14 cellular contexts compared by ENCODE assay signal in the genomic region with DNA sequence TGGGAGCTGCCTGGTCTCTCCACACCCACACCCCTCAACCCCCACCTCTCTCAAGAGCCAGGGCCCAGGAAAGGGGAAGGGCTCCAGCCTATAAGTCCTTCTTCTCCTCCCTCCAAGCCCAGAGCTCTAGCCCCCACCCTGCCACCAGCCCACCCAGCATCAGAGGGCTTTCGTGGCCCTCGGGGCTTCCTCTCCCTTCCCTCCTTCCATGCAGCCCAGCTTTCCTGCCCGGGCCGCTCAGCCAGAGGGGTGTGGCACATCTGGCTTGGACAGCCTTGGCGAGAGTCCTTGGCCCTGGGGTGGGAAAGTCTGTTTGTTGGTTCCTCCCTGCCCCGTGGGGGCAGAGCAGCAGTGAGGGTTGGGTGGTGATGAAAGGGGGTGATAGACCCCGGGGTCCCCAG. TPM values are rescaled to one million over a fixed set of nuclear protein-coding genes. Genes with fewer than 3 reads are reported as not detected.
DNase-seq lines count a peak whose midpoint lies in the region; ATAC-seq, FAIRE-seq and TF ChIP-seq lines count a peak whose summit lies in the region.
"Had no signal": no experiment of that assay in that cellular context is flagged by ENCODE, and none has a peak within 500 bp of the region (broad histone marks: within the 10 kb centered on the region; RNA-seq: fewer than 3 reads in every experiment).

No MANE protein-coding gene starts in this region.

- peak overlapping the region; percentile 69 for H3K27ac ChIP-seq in AG04450 (ENCODE audit: low read depth, low read length)
- peak overlapping the region; percentile 99 for H3K27ac ChIP-seq in RWPE1
- H3K27ac ChIP-seq in pancreas = peak overlapping the region; percentile 29 to 89 (median 80)
- H3K27ac ChIP-seq: C4-2B, WERI-Rb-1 had no signal

- H3K4me3 Mint-ChIP-seq in activated T-helper 1 cell treated with anti-CD3 and anti-CD28 coated beads, Interleukin-12 subunit alpha, Interleukin-12 subunit beta, Interleukin-2, Interleukin-4 antibody, amounts not matched to agents 30 ng/mL and 10 ng/mL and 1 ng/mL, durations not matched to agents 14 hours and 24 hours and 36 hours = no peak overlapping the region
- no peak overlapping the region for H3K4me3 Mint-ChIP-seq in activated T-helper 17 cell treated with anti-CD3 and anti-CD28 coated beads, Interleukin-2, amount 50 U/mL, for 72 hours
- no peak overlapping the region for H3K4me3 Mint-ChIP-seq in Caco-2 (ENCODE audit: unreplicated experiment)

- ATAC-seq in pancreas = peak; percentile 51 to 69 (median 62)
- ATAC-seq in activated T-helper 17 cell treated with anti-CD3 and anti-CD28 coated beads, Interleukin-2, amount 50 U/mL, for 72 hours (replicated peaks) = no peak

- FAIRE-seq in pancreas (lab: Jason Lieb, UNC) = no peak
- FAIRE-seq: RCC 7860 had no signal

- peaks cover 14 to 46% (median 20%) of the 10 kb centered on the region in 3 donors for H3K4me1 ChIP-seq in pancreas
- H3K4me1 ChIP-seq in Caco-2 = no peaks in the 10 kb centered on the region

- intact Hi-C loops in pancreas (cut with DNase I) (no loop called here), Caco-2 (cut with micrococcal nuclease; ENCODE audit: unreplicated experiment) (loop anchor here (2.0 kb wide), 1 partner anchor 39 kb away; no protein-coding TSS in a partner anchor)
- intact Hi-C loops in activated T-helper 1 cell treated with anti-CD3 and anti-CD28 coated beads, Interleukin-12 subunit alpha, Interleukin-12 subunit beta, Interleukin-2, Interleukin-4 antibody, amounts not matched to agents 30 ng/mL and 10 ng/mL and 1 ng/mL, durations not matched to agents 14 hours and 24 hours and 36 hours (cut with micrococcal nuclease) = no loop called here

- H3K4me1 Mint-ChIP-seq in activated T-helper 1 cell treated with anti-CD3 and anti-CD28 coated beads, Interleukin-12 subunit alpha, Interleukin-12 subunit beta, Interleukin-2, Interleukin-4 antibody, amounts not matched to agents 30 ng/mL and 10 ng/mL and 1 ng/mL, durations not matched to agents 14 hours and 24 hours and 36 hours (ENCODE audit: low read depth) = no peaks in the 10 kb centered on the region
- H3K4me1 Mint-ChIP-seq in activated T-helper 17 cell treated with anti-CD3 and anti-CD28 coated beads, Interleukin-2, amount 50 U/mL, for 72 hours = no peaks in the 10 kb centered on the region
- no peaks in the 10 kb centered on the region for H3K4me1 Mint-ChIP-seq in Caco-2 (ENCODE audit: low read depth, unreplicated experiment)

- peaks cover 14% of the 10 kb centered on the region for H3K27me3 Mint-ChIP-seq in activated T-helper 1 cell treated with anti-CD3 and anti-CD28 coated beads, Interleukin-12 subunit alpha, Interleukin-12 subunit beta, Interleukin-2, Interleukin-4 antibody, amounts not matched to agents 30 ng/mL and 10 ng/mL and 1 ng/mL, durations not matched to agents 14 hours and 24 hours and 36 hours (ENCODE audit: insufficient read depth)
- peaks cover 26% of the 10 kb centered on the region for H3K27me3 Mint-ChIP-seq in activated T-helper 17 cell treated with anti-CD3 and anti-CD28 coated beads, Interleukin-2, amount 50 U/mL, for 72 hours
- H3K27me3 Mint-ChIP-seq in Caco-2 (ENCODE audit: insufficient read depth, unreplicated experiment) = no peaks in the 10 kb centered on the region

- no peaks in the 10 kb centered on the region for H3K36me3 Mint-ChIP-seq in activated T-helper 1 cell treated with anti-CD3 and anti-CD28 coated beads, Interleukin-12 subunit alpha, Interleukin-12 subunit beta, Interleukin-2, Interleukin-4 antibody, amounts not matched to agents 30 ng/mL and 10 ng/mL and 1 ng/mL, durations not matched to agents 14 hours and 24 hours and 36 hours (ENCODE audit: low read depth)
- no peaks in the 10 kb centered on the region for H3K36me3 Mint-ChIP-seq in activated T-helper 17 cell treated with anti-CD3 and anti-CD28 coated beads, Interleukin-2, amount 50 U/mL, for 72 hours (ENCODE audit: low read depth)
- H3K36me3 Mint-ChIP-seq in Caco-2 (ENCODE audit: insufficient read depth, unreplicated experiment) = no peaks in the 10 kb centered on the region

- H3K36me3 ChIP-seq in pancreas = peaks cover 0 to 2% (median 0%) of the 10 kb centered on the region in 3 donors
- no peaks in the 10 kb centered on the region for H3K36me3 ChIP-seq in Caco-2 (ENCODE audit: control insufficient read depth, insufficient read depth, low read length)
- H3K36me3 ChIP-seq: WERI-Rb-1 had no signal

- POLR2A ChIA-PET in AG04450 (lab: Yijun Ruan, JAX) (interaction anchor here (1.4 kb wide), 1 partner anchor 62 kb away, joined by 3 read pairs; no protein-coding TSS in a partner anchor), RWPE1 (lab: Yijun Ruan, JAX; ENCODE audit: low non-redundant PET) (no interaction called here), Caco-2 (lab: Charles Lee) (no interaction called here)

- no peaks in the 10 kb centered on the region for H3K9me3 Mint-ChIP-seq in activated T-helper 1 cell treated with anti-CD3 and anti-CD28 coated beads, Interleukin-12 subunit alpha, Interleukin-12 subunit beta, Interleukin-2, Interleukin-4 antibody, amounts not matched to agents 30 ng/mL and 10 ng/mL and 1 ng/mL, durations not matched to agents 14 hours and 24 hours and 36 hours
- H3K9me3 Mint-ChIP-seq in activated T-helper 17 cell treated with anti-CD3 and anti-CD28 coated beads, Interleukin-2, amount 50 U/mL, for 72 hours = no peaks in the 10 kb centered on the region
- no peaks in the 10 kb centered on the region for H3K9me3 Mint-ChIP-seq in Caco-2 (ENCODE audit: unreplicated experiment)

- CTCF ChIA-PET in AG04450 (lab: Charles Lee) = interaction anchor here (0.8 to 1.6 kb wide), 4 partner anchors 39 to 210 kb away, joined by 3 to 7 read pairs (median 3); no protein-coding TSS in a partner anchor
- CTCF ChIA-PET in RWPE1 (lab: Yijun Ruan, JAX) = interaction anchor here (0.6 to 0.8 kb wide), 3 partner anchors 16 to 109 kb away, joined by 3 to 4 read pairs (median 4); no protein-coding TSS in a partner anchor
- CTCF ChIA-PET in Caco-2 (lab: Charles Lee) = interaction anchor here (0.7 to 1.8 kb wide), 2 partner anchors 138 to 210 kb away, joined by 3 to 6 read pairs; no protein-coding TSS in a partner anchor

- DNase-seq in AG04450 (ENCODE audit: low read depth, low spot score) (no peak), RWPE1 (ENCODE audit: low spot score) (peak; percentile 33), fibroblast of villous mesenchyme (ENCODE audit: low read depth) (peak; percentile 42), pancreas (peak; percentile 58 to 86 (median 76)), NCI-H1930 (lab: John Stamatoyannopoulos, UW) (no peak), Caco-2 (no peak)
- no peak for DNase-seq in activated T-helper 1 cell treated with anti-CD3 and anti-CD28 coated beads, Interleukin-12 subunit alpha, Interleukin-12 subunit beta, Interleukin-2, Interleukin-4 antibody, amounts not matched to agents 30 ng/mL and 10 ng/mL and 1 ng/mL, durations not matched to agents 14 hours and 24 hours and 36 hours (ENCODE audit: low spot score)
- DNase-seq: GOT3; KG1; stimulated activated naive CD4-positive, alpha-beta T cell; WERI-Rb-1 had no signal

- no peaks in the 10 kb centered on the region for H3K9me3 ChIP-seq in AG04450 (ENCODE audit: control insufficient read depth, insufficient read depth, low read length)
- no peaks in the 10 kb centered on the region for H3K9me3 ChIP-seq in pancreas
- H3K9me3 ChIP-seq in Caco-2 = no peaks in the 10 kb centered on the region

- no peak for TF ChIP-seq CTCF in AG04450 (IDR thresholded peaks at IDR 0.05; ENCODE audit: low read depth, low read length)
- TF ChIP-seq CTCF in RWPE1 (conservative IDR thresholded peaks at IDR 0.05; ENCODE audit: low read depth) = no peak
- no peak for TF ChIP-seq CTCF in fibroblast of villous mesenchyme (IDR thresholded peaks at IDR 0.05; ENCODE audit: insufficient read depth, low read depth, low read length)
- TF ChIP-seq CTCF in pancreas (IDR thresholded peaks at IDR 0.05) = no peak
- TF ChIP-seq CTCF in Caco-2 (IDR thresholded peaks at IDR 0.05; ENCODE audit: insufficient read depth in 1 of 2, low read depth in 1 of 2, low read length in 1 of 2, severe bottlenecking in 1 of 2, unreplicated experiment in 1 of 2) = no peak

- H3K27me3 ChIP-seq in AG04450 (ENCODE audit: control insufficient read depth, insufficient read depth, low read length) = no peaks in the 10 kb centered on the region
- H3K27me3 ChIP-seq in pancreas = no peaks in the 10 kb centered on the region
- no peaks in the 10 kb centered on the region for H3K27me3 ChIP-seq in Caco-2 (replicated peaks; ENCODE audit: control insufficient read depth, insufficient read depth, low read length)

- BruUV-seq in Caco-2 (replicated peaks; lab: Mats Ljungman, UMichigan) = no TSS peak

- H3K27ac Mint-ChIP-seq in activated T-helper 1 cell treated with anti-CD3 and anti-CD28 coated beads, Interleukin-12 subunit alpha, Interleukin-12 subunit beta, Interleukin-2, Interleukin-4 antibody, amounts not matched to agents 30 ng/mL and 10 ng/mL and 1 ng/mL, durations not matched to agents 14 hours and 24 hours and 36 hours = no peak overlapping the region
- H3K27ac Mint-ChIP-seq in activated T-helper 17 cell treated with anti-CD3 and anti-CD28 coated beads, Interleukin-2, amount 50 U/mL, for 72 hours = no peak overlapping the region
- no peak overlapping the region for H3K27ac Mint-ChIP-seq in Caco-2 (ENCODE audit: unreplicated experiment)

- 13 to 25% methylated on average over 6 to 7 of the region's 7 CpGs for WGBS in pancreas, 2 donors

- H3K4me3 ChIP-seq in AG04450 (ENCODE audit: low read depth, low read length) (0 out of 2 replicates have a peak overlapping the region, but pooled peaks have one; percentile 7), fibroblast of villous mesenchyme (ENCODE audit: low read depth, low read length) (no peak overlapping the region), pancreas (peak overlapping the region in 2 of 4 donors; percentile 17 to 32), Caco-2 (ENCODE audit: low read depth, low read length) (no peak overlapping the region)

RNA-seq across cellular contexts. Expression of gene TNS1, which starts 7.1 kb away (rescaled TPM):
- polyA plus RNA-seq in AG04450 (2011; rRNA removed) (19.7 and 27.9 TPM in 2 replicates), pancreas (10 to 100 TPM; 38.5 to 93.7 TPM)
- polyA minus RNA-seq in AG04450 (2011; rRNA and poly(A)+ RNA removed) = 84.1 and 119 TPM in 2 replicates
- total RNA-seq in fibroblast of villous mesenchyme (127 and 147 TPM in 2 replicates), pancreas (100 to 1,000 TPM in 4 of 6 donors, 10 to 100 TPM in 2; 90.4 to 166 (median 114) TPM), Caco-2 (2022) (16.1 and 16.9 TPM in 2 replicates)
- 0.41 and 1.1 TPM in 2 replicates for total RNA-seq in activated T-helper 1 cell treated with anti-CD3 and anti-CD28 coated beads, Interleukin-12 subunit alpha, Interleukin-12 subunit beta, Interleukin-2, Interleukin-4 antibody, amounts not matched to agents 30 ng/mL and 10 ng/mL and 1 ng/mL, durations not matched to agents 14 hours and 24 hours and 36 hours
- 10 to 100 TPM in 1 of 2 donors, 1 to 10 TPM in 1; 4.4 to 44.9 TPM for total RNA-seq in activated T-helper 17 cell treated with anti-CD3 and anti-CD28 coated beads, Interleukin-2, amount 50 U/mL, for 72 hours

Comparison
In these comparisons a context has a peak if more than half of its experiments do, and no peak if none do; other contexts are left out.
1. DNase-seq: peak in RWPE1 (single experiment), fibroblast of villous mesenchyme (single experiment) and pancreas (6 of 6); none in AG04450 (single experiment), activated T-helper 1 cell treated with anti-CD3 and anti-CD28 coated beads, Interleukin-12 subunit alpha, Interleukin-12 subunit beta, Interleukin-2, Interleukin-4 antibody, amounts not matched to agents 30 ng/mL and 10 ng/mL and 1 ng/mL, durations not matched to agents 14 hours and 24 hours and 36 hours (single experiment), NCI-H1930 (0 of 2) and Caco-2 (0 of 2).
2. Peak in every context shown above with its lines, with median percentiles within 50 percentile points of each other: H3K27ac ChIP-seq.